In genomic region chr13:27168870-27169525, GRCh38 we compare ENCODE assay signal across 1 cellular context.
TF ChIP-seq lines count a peak whose summit lies in the region.

No MANE protein-coding gene starts in this region.

TF ChIP-seq in GM12878, 131 proteins besides CTCF, POLR2A, EP300 and RAD21 (continued from another document):
- TF ChIP-seq RCOR1 (conservative IDR thresholded peaks at IDR 0.05; ENCODE audit: low read depth, low read length) (no peak), SMARCA5 (IDR thresholded peaks at IDR 0.05) (no peak), BACH1 (IDR thresholded peaks at IDR 0.05; ENCODE audit: borderline replicate concordance) (no peak), TCF12 (IDR thresholded peaks at IDR 0.05; ENCODE audit: low read depth, low read length) (no peak), NFXL1 (IDR thresholded peaks at IDR 0.05; ENCODE audit: borderline replicate concordance) (no peak), ZNF207 (IDR thresholded peaks at IDR 0.05; ENCODE audit: borderline replicate concordance) (no peak)
- TF ChIP-seq, protein P1, sequence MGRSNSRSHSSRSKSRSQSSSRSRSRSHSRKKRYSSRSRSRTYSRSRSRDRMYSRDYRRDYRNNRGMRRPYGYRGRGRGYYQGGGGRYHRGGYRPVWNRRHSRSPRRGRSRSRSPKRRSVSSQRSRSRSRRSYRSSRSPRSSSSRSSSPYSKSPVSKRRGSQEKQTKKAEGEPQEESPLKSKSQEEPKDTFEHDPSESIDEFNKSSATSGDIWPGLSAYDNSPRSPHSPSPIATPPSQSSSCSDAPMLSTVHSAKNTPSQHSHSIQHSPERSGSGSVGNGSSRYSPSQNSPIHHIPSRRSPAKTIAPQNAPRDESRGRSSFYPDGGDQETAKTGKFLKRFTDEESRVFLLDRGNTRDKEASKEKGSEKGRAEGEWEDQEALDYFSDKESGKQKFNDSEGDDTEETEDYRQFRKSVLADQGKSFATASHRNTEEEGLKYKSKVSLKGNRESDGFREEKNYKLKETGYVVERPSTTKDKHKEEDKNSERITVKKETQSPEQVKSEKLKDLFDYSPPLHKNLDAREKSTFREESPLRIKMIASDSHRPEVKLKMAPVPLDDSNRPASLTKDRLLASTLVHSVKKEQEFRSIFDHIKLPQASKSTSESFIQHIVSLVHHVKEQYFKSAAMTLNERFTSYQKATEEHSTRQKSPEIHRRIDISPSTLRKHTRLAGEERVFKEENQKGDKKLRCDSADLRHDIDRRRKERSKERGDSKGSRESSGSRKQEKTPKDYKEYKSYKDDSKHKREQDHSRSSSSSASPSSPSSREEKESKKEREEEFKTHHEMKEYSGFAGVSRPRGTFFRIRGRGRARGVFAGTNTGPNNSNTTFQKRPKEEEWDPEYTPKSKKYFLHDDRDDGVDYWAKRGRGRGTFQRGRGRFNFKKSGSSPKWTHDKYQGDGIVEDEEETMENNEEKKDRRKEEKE (IDR thresholded peaks at IDR 0.05) = no peak
